Comparison of ENCODE assay signal across 32 cellular contexts in the genomic region with DNA sequence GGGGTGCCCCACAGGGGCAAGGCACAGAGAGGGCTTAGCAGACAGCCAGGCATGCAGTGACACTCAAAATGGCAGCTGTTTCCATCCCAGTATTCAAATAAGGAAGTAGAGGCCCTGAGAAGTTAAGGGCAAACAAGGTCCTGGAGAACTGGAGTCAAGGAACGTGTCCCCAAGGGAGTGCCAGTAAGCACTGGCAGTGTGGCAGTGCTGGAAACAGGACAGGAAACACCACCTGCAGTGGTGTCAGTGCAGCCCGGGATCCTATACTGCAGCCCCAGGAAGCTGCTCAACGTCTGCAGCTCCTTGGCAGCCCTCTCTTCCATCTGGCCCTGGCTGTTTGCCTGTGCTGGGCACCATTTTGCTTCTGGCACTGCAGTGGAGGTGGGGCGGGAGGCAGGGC. TPM values are rescaled to one million over a fixed set of nuclear protein-coding genes. Genes with fewer than 3 reads are reported as not detected.
DNase-seq lines count a peak whose midpoint lies in the region; FAIRE-seq and TF ChIP-seq lines count a peak whose summit lies in the region.
"Had no signal": no experiment of that assay in that cellular context is flagged by ENCODE, and none has a peak within 500 bp of the region (broad histone marks: within the 10 kb centered on the region; RNA-seq: fewer than 3 reads in every experiment).

No MANE protein-coding gene starts in this region.

- TF ChIP-seq POLR2A in GM12891 (IDR thresholded peaks at IDR 0.05; ENCODE audit: low read depth, low read length) (no peak), tibial nerve (IDR thresholded peaks at IDR 0.05) (no peak)

- H3K4ac ChIP-seq in neuronal stem cell (ENCODE audit: low read length): no peak overlapping the region

- no CpG with 5 or more reads among the region's 4 CpGs for WGBS in neuronal stem cell (ENCODE audit: extremely low coverage in 2 of 2, insufficient read length in 2 of 2, insufficient replicate concordance in 1 of 2), 2 donors
- WGBS in tibial nerve, 2 donors: 54 to 68% methylated on average over 4 of the region's 4 CpGs

- TF ChIP-seq EP300 in tibial nerve (IDR thresholded peaks at IDR 0.05): no peak

- peaks cover 7 to 49% (median 39%) of the 10 kb centered on the region in 10 experiments for H3K4me1 ChIP-seq in BLaER1 treated with 17β-estradiol and CSF1 and Interleukin-3, amounts not matched to agents 10 nM and 100 nM
- H3K4me1 ChIP-seq in neuronal stem cell (ENCODE audit: control insufficient read depth in 2 of 2, insufficient read depth in 1 of 2, low read depth in 1 of 2, low read length in 2 of 2) (peaks cover 0 to 14% of the 10 kb centered on the region in 2 donors), tibial nerve (no peaks in the 10 kb centered on the region)
- H3K4me1 ChIP-seq: Caco-2 had no signal

- H3K9me3 ChIP-seq in BLaER1 treated with 17β-estradiol and CSF1 and Interleukin-3, amounts not matched to agents 10 nM and 100 nM (replicated peaks in 1 of 11): peaks cover 0 to 16% (median 0%) of the 10 kb centered on the region in 11 experiments; a peak in 6 of 22 replicates
- H3K9me3 ChIP-seq in neuronal stem cell (replicated peaks in 1 of 2; ENCODE audit: control insufficient read depth in 2 of 2, insufficient read depth in 1 of 2, low read depth in 1 of 2, low read length in 2 of 2) (no peaks in the 10 kb centered on the region), WERI-Rb-1 (ENCODE audit: severe bottlenecking) (no peaks in the 10 kb centered on the region), tibial nerve (no peaks in the 10 kb centered on the region)
- H3K9me3 ChIP-seq: Caco-2, SJCRH30 had no signal

- H3K4me2 ChIP-seq in BLaER1 treated with 17β-estradiol and CSF1 and Interleukin-3, amounts not matched to agents 10 nM and 100 nM: peak overlapping the region; percentile 0 to 67 (median 47); a peak in 20 of 22 replicates
- H3K4me2 ChIP-seq in neuronal stem cell (ENCODE audit: insufficient read depth, low read length, poor library complexity, severe bottlenecking): no peak overlapping the region

- H2BK120ac ChIP-seq in neuronal stem cell (ENCODE audit: low read depth, low read length): no peak overlapping the region

- TF ChIP-seq CTCF in WERI-Rb-1 (IDR thresholded peaks at IDR 0.05; ENCODE audit: low read depth, low read length) (no peak), tibial nerve (IDR thresholded peaks at IDR 0.05) (no peak)

- H4K20me1 ChIP-seq in BLaER1 treated with 17β-estradiol and CSF1 and Interleukin-3, amounts not matched to agents 10 nM and 100 nM: peaks cover 0 to 6% (median 0%) of the 10 kb centered on the region in 11 experiments; a peak in 2 of 22 replicates

- H2BK15ac ChIP-seq in neuronal stem cell (ENCODE audit: low read length): peak overlapping the region; percentile 40

- no peak overlapping the region for H4K8ac ChIP-seq in neuronal stem cell (ENCODE audit: low read depth, low read length)

- H3K79me1 ChIP-seq in neuronal stem cell (ENCODE audit: low read depth, low read length): no peaks in the 10 kb centered on the region

- no peaks in the 10 kb centered on the region for H3K36me3 ChIP-seq in BLaER1 treated with 17β-estradiol and CSF1 and Interleukin-3, amounts not matched to agents 10 nM and 100 nM
- no peaks in the 10 kb centered on the region for H3K36me3 ChIP-seq in neuronal stem cell (replicated peaks in 1 of 2; ENCODE audit: control insufficient read depth in 2 of 2, insufficient read depth in 2 of 2, low read length in 2 of 2)
- no peaks in the 10 kb centered on the region for H3K36me3 ChIP-seq in WERI-Rb-1
- H3K36me3 ChIP-seq in tibial nerve: no peaks in the 10 kb centered on the region
- H3K36me3 ChIP-seq: SJCRH30 had no signal

- no peak overlapping the region for H3K23ac ChIP-seq in neuronal stem cell (ENCODE audit: low read depth, low read length, poor library complexity)

- FAIRE-seq in GM12891 (lab: Jason Lieb, UNC): no peak
- FAIRE-seq: A204.1, GM18507, HepG2, K562 had no signal

- no peaks in the 10 kb centered on the region; a peak in 1 of 22 replicates for H3K27me3 ChIP-seq in BLaER1 treated with 17β-estradiol and CSF1 and Interleukin-3, amounts not matched to agents 10 nM and 100 nM
- H3K27me3 ChIP-seq in neuronal stem cell (ENCODE audit: control insufficient read depth in 3 of 3, insufficient read depth in 3 of 3, low read depth in 1 of 3, low read length in 3 of 3): peaks cover 0 to 4% (median 0%) of the 10 kb centered on the region in 3 experiments
- no peaks in the 10 kb centered on the region for H3K27me3 ChIP-seq in WERI-Rb-1 (ENCODE audit: insufficient read depth, low read depth, severe bottlenecking)
- H3K27me3 ChIP-seq in tibial nerve: no peaks in the 10 kb centered on the region
- H3K27me3 ChIP-seq: SJCRH30 had no signal

- H2BK5ac ChIP-seq in neuronal stem cell (ENCODE audit: low read length): no peak overlapping the region

- no peak overlapping the region for H2AFZ ChIP-seq in neuronal stem cell (ENCODE audit: low read length)

- no peak overlapping the region for H2BK12ac ChIP-seq in neuronal stem cell (ENCODE audit: low read length)

- peak overlapping the region; percentile 59 for H3K18ac ChIP-seq in neuronal stem cell (ENCODE audit: low read length)

- H3K4me3 ChIP-seq in BLaER1 treated with 17β-estradiol and CSF1 and Interleukin-3, amounts not matched to agents 10 nM and 100 nM: no peak overlapping the region
- no peak overlapping the region for H3K4me3 ChIP-seq in neuronal stem cell (ENCODE audit: low read length in 2 of 2)
- no peak overlapping the region for H3K4me3 ChIP-seq in WERI-Rb-1 (ENCODE audit: low read depth, low read length)
- no peak overlapping the region for H3K4me3 ChIP-seq in tibial nerve
- H3K4me3 ChIP-seq: K562, SJCRH30 had no signal

- no peak overlapping the region for H3K27ac ChIP-seq in BLaER1 treated with 17β-estradiol and CSF1 and Interleukin-3, amounts not matched to agents 10 nM and 100 nM
- H3K27ac ChIP-seq in neuronal stem cell (replicated peaks; ENCODE audit: low read length) (no peak overlapping the region), WERI-Rb-1 (no peak overlapping the region), tibial nerve (no peak overlapping the region)
- H3K27ac ChIP-seq: SJCRH30 had no signal

- no peak overlapping the region for H3K14ac ChIP-seq in neuronal stem cell (ENCODE audit: low read length)

- H4K91ac ChIP-seq in neuronal stem cell (ENCODE audit: low read depth, low read length, poor library complexity): no peak overlapping the region

- in situ Hi-C loops in G401 (cut with HindIII; ENCODE audit: low sequenced_read_pairs): no loop called here

- peak overlapping the region; percentile 61 for H2AK5ac ChIP-seq in neuronal stem cell (ENCODE audit: low read depth, low read length)

- no peak overlapping the region for H3K9ac ChIP-seq in BLaER1 treated with 17β-estradiol and CSF1 and Interleukin-3, amounts not matched to agents 10 nM and 100 nM
- H3K9ac ChIP-seq in neuronal stem cell (ENCODE audit: low read depth, low read length, poor library complexity): no peak overlapping the region

- DNase-seq in G401 (ENCODE audit: low spot score): peak; percentile 5
- peak; percentile 72 for DNase-seq in NCI-H69 (lab: John Stamatoyannopoulos, UW)
- no peak for DNase-seq in neuronal stem cell (ENCODE audit: low spot score)
- no peak for DNase-seq in activated CD4-positive, alpha-beta T cell treated with anti-CD3 and anti-CD28 coated beads, Interleukin-2, amount 50 U/mL, for 4 hours
- DNase-seq in GM12891 (ENCODE audit: insufficient read length, low spot score): no peak
- DNase-seq in WERI-Rb-1: no peak
- no peak for DNase-seq in tibial nerve (ENCODE audit: low spot score in 2 of 2)
- DNase-seq: C1 segment of cervical spinal cord; Caco-2; CD8-positive, alpha-beta T cell; DMS79 treated with DMSO at 0.1 percent for 48 hours; H7; Kasumi-1; MV-4-11; NCI-H1105; NCI-H1436 treated with DMSO at 0.1 percent for 48 hours; NCI-H187 treated with DMSO at 0.1 percent for 48 hours; NCI-H2107; NCI-H510A; NK-92 treated with Interleukin-12 subunit alpha and Interleukin-12 subunit beta, amount 100 ng/mL, for 24 hours; PC-3; SJCRH30; T-cell had no signal

TF ChIP-seq in GM12891, 5 proteins besides CTCF, POLR2A, EP300 and RAD21:
- TF ChIP-seq SPI1 (IDR thresholded peaks at IDR 0.05; ENCODE audit: low read depth, low read length) (no peak), PAX5 (IDR thresholded peaks at IDR 0.05; ENCODE audit: insufficient read depth, low read length, severe bottlenecking) (no peak), TAF1 (IDR thresholded peaks at IDR 0.05; ENCODE audit: low read depth, low read length) (no peak), POU2F2 (IDR thresholded peaks at IDR 0.05; ENCODE audit: low read depth, low read length) (no peak), POLR2AphosphoS5 (IDR thresholded peaks at IDR 0.05; ENCODE audit: low read depth, low read length) (no peak)

RNA-seq across cellular contexts. Expression of gene EDN3, which starts 56.3 kb away (rescaled TPM):
- total RNA-seq in G401 (2014; rRNA removed; shearing (Covaris generic)): not detected in 2 replicates
- polyA plus RNA-seq in neuronal stem cell (2013, experiment 1 of 2): 0.61 TPM
- polyA plus RNA-seq in neuronal stem cell (2013, experiment 2 of 2): 0.62 TPM
- polyA plus RNA-seq in GM12891 (2012; ENCODE audit: low read depth, missing spikeins): not detected
- 1 to 10 TPM in 1 of 4 donors, not detected in 3; 2.9 TPM for total RNA-seq in tibial nerve
- total RNA-seq: H7, HepG2, HT1080, K562, M059J, PC-3, Right ventricle myocardium inferior had no signal
- polyA plus RNA-seq: AG04450, HepG2, K562 had no signal

Comparison
In these comparisons a context has a peak if more than half of its experiments do, and no peak if none do; other contexts are left out.
1. DNase-seq: peak in G401 (single experiment) and NCI-H69 (single experiment); none in neuronal stem cell (single experiment), activated CD4-positive, alpha-beta T cell treated with anti-CD3 and anti-CD28 coated beads, Interleukin-2, amount 50 U/mL, for 4 hours (0 of 2), GM12891 (single experiment), WERI-Rb-1 (single experiment) and tibial nerve (0 of 2).